In genomic region chr12:83473408-83474095, GRCh38 we compare ENCODE assay signal across 12 cellular contexts.
A peak's percentile ranks its signal among the peaks of the same experiment; 100 is the strongest.
DNase-seq lines count a peak whose midpoint lies in the region; ATAC-seq and TF ChIP-seq lines count a peak whose summit lies in the region.
"Had no signal": no experiment of that assay in that cellular context is flagged by ENCODE, and none has a peak within 500 bp of the region (broad histone marks: within the 10 kb centered on the region; RNA-seq: fewer than 3 reads in every experiment).

No MANE protein-coding gene starts in this region.

- POLR2A ChIA-PET in T-cell (lab: Charles Lee): no interaction called here

- no peaks in the 10 kb centered on the region for H3K27me3 Mint-ChIP-seq in T-cell

- no peak overlapping the region for H3K4me3 Mint-ChIP-seq in T-cell

- no peak overlapping the region for H3K27ac Mint-ChIP-seq in T-cell

- WGBS in adrenal gland, 4 donors: 53 to 89% (median 65%) methylated on average over 3 of the region's 3 CpGs
- 58 to 73% (median 63%) methylated on average over 3 of the region's 3 CpGs for WGBS in spleen, 5 donors

- H3K36me3 ChIP-seq in adrenal gland (replicated peaks in 1 of 2) (no peaks in the 10 kb centered on the region), spleen (no peaks in the 10 kb centered on the region)
- H3K36me3 ChIP-seq: BLaER1 treated with 17β-estradiol and CSF1 and Interleukin-3, amounts not matched to agents 10 nM and 100 nM had no signal

- intact Hi-C loops in cardiac septum (cut with DNase I) (no loop called here), adrenal gland (cut with DNase I) (no loop called here), spleen (cut with DNase I; ENCODE audit: low total_unique reads) (no loop called here)

- no peaks in the 10 kb centered on the region for H3K4me1 Mint-ChIP-seq in T-cell

- no peaks in the 10 kb centered on the region for H3K9me3 ChIP-seq in adrenal gland (replicated peaks in 1 of 3)
- H3K9me3 ChIP-seq in spleen: no peaks in the 10 kb centered on the region
- H3K9me3 ChIP-seq: BLaER1 treated with 17β-estradiol and CSF1 and Interleukin-3, amounts not matched to agents 10 nM and 100 nM had no signal

- no peaks in the 10 kb centered on the region for H3K4me1 ChIP-seq in adrenal gland (replicated peaks in 1 of 2)
- no peaks in the 10 kb centered on the region for H3K4me1 ChIP-seq in spleen
- H3K4me1 ChIP-seq: BLaER1 treated with 17β-estradiol and CSF1 and Interleukin-3, amounts not matched to agents 10 nM and 100 nM had no signal

- peaks cover 0 to 4% (median 3%) of the 10 kb centered on the region in 3 donors for H3K9me3 Mint-ChIP-seq in T-cell

- H3K36me3 Mint-ChIP-seq in T-cell: no peaks in the 10 kb centered on the region

- peak; percentile 22 for DNase-seq in NCI-H82 treated with DMSO at 0.1 percent for 48 hours (lab: John Stamatoyannopoulos, UW; ENCODE audit: unreplicated experiment)
- DNase-seq in T-cell: no peak
- DNase-seq in cardiac septum (ENCODE audit: low spot score): no peak
- no peak for DNase-seq in adrenal gland
- no peak for DNase-seq in spleen
- DNase-seq: activated effector memory CD4-positive, alpha-beta T cell treated with Interleukin-2 at 50 U/mL for 16 hours; central memory CD4-positive, alpha-beta T cell; NCI-H1694 treated with DMSO at 0.1 percent for 48 hours had no signal

- no peak overlapping the region for H3K27ac ChIP-seq in adrenal gland
- no peak overlapping the region for H3K27ac ChIP-seq in spleen
- H3K27ac ChIP-seq: BLaER1 treated with 17β-estradiol and CSF1 and Interleukin-3, amounts not matched to agents 10 nM and 100 nM had no signal

- peak; percentile 72 for ATAC-seq in GM18499 (IDR thresholded peaks at IDR 0.05; ENCODE audit: insufficient read depth, unreplicated experiment)
- ATAC-seq in GM21381 (IDR thresholded peaks at IDR 0.05; ENCODE audit: unreplicated experiment): peak; percentile 99
- ATAC-seq in HG03025 (IDR thresholded peaks at IDR 0.05; ENCODE audit: low FRiP score, unreplicated experiment): peak; percentile 77
- no peak for ATAC-seq in T-cell (replicated peaks in 1 of 4)

- CTCF ChIA-PET in T-cell (lab: Charles Lee): interaction anchor here in 1 of 2 donors (0.6 kb wide), 1 partner anchor 30 kb away, joined by 3 read pairs; no protein-coding TSS in a partner anchor

- TF ChIP-seq POLR2A in adrenal gland (IDR thresholded peaks at IDR 0.05): no peak
- no peak for TF ChIP-seq POLR2A in spleen (IDR thresholded peaks at IDR 0.05)

- no peak overlapping the region for H3K4me3 ChIP-seq in adrenal gland
- H3K4me3 ChIP-seq in spleen: no peak overlapping the region
- H3K4me3 ChIP-seq: BLaER1 treated with 17β-estradiol and CSF1 and Interleukin-3, amounts not matched to agents 10 nM and 100 nM had no signal

- H3K27me3 ChIP-seq in adrenal gland (no peaks in the 10 kb centered on the region), spleen (replicated peaks in 1 of 7) (no peaks in the 10 kb centered on the region)
- H3K27me3 ChIP-seq: BLaER1 treated with 17β-estradiol and CSF1 and Interleukin-3, amounts not matched to agents 10 nM and 100 nM had no signal

- TF ChIP-seq CTCF in adrenal gland (IDR thresholded peaks at IDR 0.05) (no peak), spleen (IDR thresholded peaks at IDR 0.05 in 8 of 11, conservative IDR thresholded peaks at IDR 0.05 in 3 of 11) (no peak)

Comparison
In these comparisons a context has a peak if more than half of its experiments do, and no peak if none do; other contexts are left out.
1. ATAC-seq: peak in GM18499 (single experiment), GM21381 (single experiment) and HG03025 (single experiment); none in T-cell (0 of 4).